ENCODE assay signal across 1 cellular context in the genomic region with DNA sequence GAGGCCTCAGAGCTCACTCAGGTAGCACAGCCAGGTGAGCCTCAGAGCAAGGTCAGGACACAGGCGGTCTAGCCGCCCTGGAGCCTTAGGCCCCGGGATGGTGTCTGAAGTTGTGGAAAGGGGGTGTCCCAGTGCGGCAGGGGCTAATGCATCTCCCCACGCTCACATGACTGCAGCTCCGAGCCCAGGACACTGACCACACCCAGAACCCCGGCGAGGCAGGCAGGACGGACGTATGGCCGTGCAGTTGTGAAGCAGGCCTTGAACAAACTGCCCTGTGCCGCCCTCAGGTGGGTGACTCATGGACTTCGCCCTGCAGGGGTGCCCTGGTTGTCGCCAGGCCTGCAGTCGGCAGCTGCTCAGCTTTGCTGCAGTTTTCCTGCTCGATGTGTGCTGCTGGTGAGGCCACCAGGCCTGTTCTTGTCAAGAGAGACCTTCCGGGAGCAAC.
TF ChIP-seq lines count a peak whose summit lies in the region.

No MANE protein-coding gene starts in this region.

TF ChIP-seq in HepG2, 621 proteins besides CTCF, POLR2A, EP300 and RAD21 (continued from another document and continues in another):
- TF ChIP-seq, protein P1, sequence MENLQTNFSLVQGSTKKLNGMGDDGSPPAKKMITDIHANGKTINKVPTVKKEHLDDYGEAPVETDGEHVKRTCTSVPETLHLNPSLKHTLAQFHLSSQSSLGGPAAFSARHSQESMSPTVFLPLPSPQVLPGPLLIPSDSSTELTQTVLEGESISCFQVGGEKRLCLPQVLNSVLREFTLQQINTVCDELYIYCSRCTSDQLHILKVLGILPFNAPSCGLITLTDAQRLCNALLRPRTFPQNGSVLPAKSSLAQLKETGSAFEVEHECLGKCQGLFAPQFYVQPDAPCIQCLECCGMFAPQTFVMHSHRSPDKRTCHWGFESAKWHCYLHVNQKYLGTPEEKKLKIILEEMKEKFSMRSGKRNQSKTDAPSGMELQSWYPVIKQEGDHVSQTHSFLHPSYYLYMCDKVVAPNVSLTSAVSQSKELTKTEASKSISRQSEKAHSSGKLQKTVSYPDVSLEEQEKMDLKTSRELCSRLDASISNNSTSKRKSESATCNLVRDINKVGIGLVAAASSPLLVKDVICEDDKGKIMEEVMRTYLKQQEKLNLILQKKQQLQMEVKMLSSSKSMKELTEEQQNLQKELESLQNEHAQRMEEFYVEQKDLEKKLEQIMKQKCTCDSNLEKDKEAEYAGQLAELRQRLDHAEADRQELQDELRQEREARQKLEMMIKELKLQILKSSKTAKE (CRISPR knock-in tag; IDR thresholded peaks at IDR 0.05; ENCODE audit: borderline replicate concordance), result no peak
- TF ChIP-seq SALL2 (CRISPR knock-in tag; IDR thresholded peaks at IDR 0.05) (no peak), CHCHD3 (CRISPR knock-in tag; IDR thresholded peaks at IDR 0.05) (no peak), ZNF331 (CRISPR knock-in tag; IDR thresholded peaks at IDR 0.05) (peak; percentile 82), ZNF205 (CRISPR knock-in tag; IDR thresholded peaks at IDR 0.05) (peak; percentile 64; the same call in 1 of the 2 replicates), MZF1 (CRISPR knock-in tag; IDR thresholded peaks at IDR 0.05; ENCODE audit: borderline replicate concordance) (no peak), ZNF496 (CRISPR knock-in tag; IDR thresholded peaks at IDR 0.05; ENCODE audit: insufficient replicate concordance) (no peak), FOXM1 (CRISPR knock-in tag; IDR thresholded peaks at IDR 0.05) (no peak), ZBTB20 (CRISPR knock-in tag; IDR thresholded peaks at IDR 0.05; ENCODE audit: borderline replicate concordance, low read depth) (0 out of 2 replicates have a peak, but pooled peaks have one; percentile 28), ZIK1 (CRISPR knock-in tag; IDR thresholded peaks at IDR 0.05; ENCODE audit: borderline replicate concordance, low read depth) (no peak), PRPF4 (IDR thresholded peaks at IDR 0.05; ENCODE audit: low read depth, low read length, poor library complexity, severe bottlenecking) (no peak), TBP (CRISPR knock-in tag; IDR thresholded peaks at IDR 0.05) (no peak), NONO (IDR thresholded peaks at IDR 0.05) (no peak), NONO (CRISPR knock-in tag; conservative IDR thresholded peaks at IDR 0.05) (peak; percentile 89; the same call in 1 of the 2 replicates), ZNF160 (CRISPR knock-in tag; IDR thresholded peaks at IDR 0.05) (no peak), MLLT10 (CRISPR knock-in tag; IDR thresholded peaks at IDR 0.05) (no peak), TCF12 (IDR thresholded peaks at IDR 0.05) (no peak), TCF12 (CRISPR knock-in tag; IDR thresholded peaks at IDR 0.05) (no peak), NFIC (IDR thresholded peaks at IDR 0.05; ENCODE audit: low read length) (no peak), ZNF121 (CRISPR knock-in tag; IDR thresholded peaks at IDR 0.05) (no peak), EED (CRISPR knock-in tag; IDR thresholded peaks at IDR 0.05) (no peak), SMC3 (IDR thresholded peaks at IDR 0.05; ENCODE audit: low read length) (peak; percentile 45; the same call in 1 of the 2 replicates), ZMYM2 (CRISPR knock-in tag; IDR thresholded peaks at IDR 0.05) (no peak), ZC3H4 (CRISPR knock-in tag; IDR thresholded peaks at IDR 0.05; ENCODE audit: borderline replicate concordance) (no peak)
- TF ChIP-seq, protein P2, sequence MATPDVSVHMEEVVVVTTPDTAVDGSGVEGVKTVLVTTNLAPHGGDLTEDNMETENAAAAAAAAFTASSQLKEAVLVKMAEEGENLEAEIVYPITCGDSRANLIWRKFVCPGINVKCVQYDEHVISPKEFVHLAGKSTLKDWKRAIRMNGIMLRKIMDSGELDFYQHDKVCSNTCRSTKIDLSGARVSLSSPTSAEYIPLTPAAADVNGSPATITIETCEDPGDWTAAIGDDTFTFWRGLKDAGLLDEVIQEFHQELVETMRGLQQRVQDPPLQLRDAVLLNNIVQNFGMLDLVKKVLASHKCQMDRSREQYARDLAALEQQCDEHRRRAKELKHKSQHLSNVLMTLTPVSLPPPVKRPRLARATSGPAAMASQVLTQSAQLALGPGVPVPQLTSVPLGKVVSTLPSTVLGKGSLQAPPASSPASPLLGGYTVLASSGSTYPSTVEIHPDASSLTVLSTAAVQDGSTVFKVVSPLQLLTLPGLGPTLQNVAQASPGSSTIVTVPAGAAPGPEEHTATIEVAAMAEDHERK (CRISPR knock-in tag; IDR thresholded peaks at IDR 0.05; ENCODE audit: low read depth), result no peak
- TF ChIP-seq, protein P3, sequence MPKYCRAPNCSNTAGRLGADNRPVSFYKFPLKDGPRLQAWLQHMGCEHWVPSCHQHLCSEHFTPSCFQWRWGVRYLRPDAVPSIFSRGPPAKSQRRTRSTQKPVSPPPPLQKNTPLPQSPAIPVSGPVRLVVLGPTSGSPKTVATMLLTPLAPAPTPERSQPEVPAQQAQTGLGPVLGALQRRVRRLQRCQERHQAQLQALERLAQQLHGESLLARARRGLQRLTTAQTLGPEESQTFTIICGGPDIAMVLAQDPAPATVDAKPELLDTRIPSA (CRISPR knock-in tag; IDR thresholded peaks at IDR 0.05; ENCODE audit: borderline replicate concordance), result no peak
- TF ChIP-seq, protein P4, sequence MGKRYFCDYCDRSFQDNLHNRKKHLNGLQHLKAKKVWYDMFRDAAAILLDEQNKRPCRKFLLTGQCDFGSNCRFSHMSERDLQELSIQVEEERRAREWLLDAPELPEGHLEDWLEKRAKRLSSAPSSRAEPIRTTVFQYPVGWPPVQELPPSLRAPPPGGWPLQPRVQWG (CRISPR knock-in tag; IDR thresholded peaks at IDR 0.05; ENCODE audit: borderline replicate concordance, low read depth), result no peak
- TF ChIP-seq, protein P5, sequence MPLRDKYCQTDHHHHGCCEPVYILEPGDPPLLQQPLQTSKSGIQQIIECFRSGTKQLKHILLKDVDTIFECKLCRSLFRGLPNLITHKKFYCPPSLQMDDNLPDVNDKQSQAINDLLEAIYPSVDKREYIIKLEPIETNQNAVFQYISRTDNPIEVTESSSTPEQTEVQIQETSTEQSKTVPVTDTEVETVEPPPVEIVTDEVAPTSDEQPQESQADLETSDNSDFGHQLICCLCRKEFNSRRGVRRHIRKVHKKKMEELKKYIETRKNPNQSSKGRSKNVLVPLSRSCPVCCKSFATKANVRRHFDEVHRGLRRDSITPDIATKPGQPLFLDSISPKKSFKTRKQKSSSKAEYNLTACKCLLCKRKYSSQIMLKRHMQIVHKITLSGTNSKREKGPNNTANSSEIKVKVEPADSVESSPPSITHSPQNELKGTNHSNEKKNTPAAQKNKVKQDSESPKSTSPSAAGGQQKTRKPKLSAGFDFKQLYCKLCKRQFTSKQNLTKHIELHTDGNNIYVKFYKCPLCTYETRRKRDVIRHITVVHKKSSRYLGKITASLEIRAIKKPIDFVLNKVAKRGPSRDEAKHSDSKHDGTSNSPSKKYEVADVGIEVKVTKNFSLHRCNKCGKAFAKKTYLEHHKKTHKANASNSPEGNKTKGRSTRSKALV (CRISPR knock-in tag; IDR thresholded peaks at IDR 0.05), result peak; percentile 82; the same call in 1 of the 2 replicates
- TF ChIP-seq, protein P6, sequence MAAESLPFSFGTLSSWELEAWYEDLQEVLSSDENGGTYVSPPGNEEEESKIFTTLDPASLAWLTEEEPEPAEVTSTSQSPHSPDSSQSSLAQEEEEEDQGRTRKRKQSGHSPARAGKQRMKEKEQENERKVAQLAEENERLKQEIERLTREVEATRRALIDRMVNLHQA (CRISPR knock-in tag; IDR thresholded peaks at IDR 0.05), result no peak
- TF ChIP-seq, protein P7, sequence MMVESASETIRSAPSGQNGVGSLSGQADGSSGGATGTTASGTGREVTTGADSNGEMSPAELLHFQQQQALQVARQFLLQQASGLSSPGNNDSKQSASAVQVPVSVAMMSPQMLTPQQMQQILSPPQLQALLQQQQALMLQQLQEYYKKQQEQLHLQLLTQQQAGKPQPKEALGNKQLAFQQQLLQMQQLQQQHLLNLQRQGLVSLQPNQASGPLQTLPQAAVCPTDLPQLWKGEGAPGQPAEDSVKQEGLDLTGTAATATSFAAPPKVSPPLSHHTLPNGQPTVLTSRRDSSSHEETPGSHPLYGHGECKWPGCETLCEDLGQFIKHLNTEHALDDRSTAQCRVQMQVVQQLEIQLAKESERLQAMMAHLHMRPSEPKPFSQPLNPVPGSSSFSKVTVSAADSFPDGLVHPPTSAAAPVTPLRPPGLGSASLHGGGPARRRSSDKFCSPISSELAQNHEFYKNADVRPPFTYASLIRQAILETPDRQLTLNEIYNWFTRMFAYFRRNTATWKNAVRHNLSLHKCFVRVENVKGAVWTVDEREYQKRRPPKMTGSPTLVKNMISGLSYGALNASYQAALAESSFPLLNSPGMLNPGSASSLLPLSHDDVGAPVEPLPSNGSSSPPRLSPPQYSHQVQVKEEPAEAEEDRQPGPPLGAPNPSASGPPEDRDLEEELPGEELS (CRISPR knock-in tag; IDR thresholded peaks at IDR 0.05), result 0 out of 2 replicates have a peak, but pooled peaks have one; percentile 36
- TF ChIP-seq, protein P8, sequence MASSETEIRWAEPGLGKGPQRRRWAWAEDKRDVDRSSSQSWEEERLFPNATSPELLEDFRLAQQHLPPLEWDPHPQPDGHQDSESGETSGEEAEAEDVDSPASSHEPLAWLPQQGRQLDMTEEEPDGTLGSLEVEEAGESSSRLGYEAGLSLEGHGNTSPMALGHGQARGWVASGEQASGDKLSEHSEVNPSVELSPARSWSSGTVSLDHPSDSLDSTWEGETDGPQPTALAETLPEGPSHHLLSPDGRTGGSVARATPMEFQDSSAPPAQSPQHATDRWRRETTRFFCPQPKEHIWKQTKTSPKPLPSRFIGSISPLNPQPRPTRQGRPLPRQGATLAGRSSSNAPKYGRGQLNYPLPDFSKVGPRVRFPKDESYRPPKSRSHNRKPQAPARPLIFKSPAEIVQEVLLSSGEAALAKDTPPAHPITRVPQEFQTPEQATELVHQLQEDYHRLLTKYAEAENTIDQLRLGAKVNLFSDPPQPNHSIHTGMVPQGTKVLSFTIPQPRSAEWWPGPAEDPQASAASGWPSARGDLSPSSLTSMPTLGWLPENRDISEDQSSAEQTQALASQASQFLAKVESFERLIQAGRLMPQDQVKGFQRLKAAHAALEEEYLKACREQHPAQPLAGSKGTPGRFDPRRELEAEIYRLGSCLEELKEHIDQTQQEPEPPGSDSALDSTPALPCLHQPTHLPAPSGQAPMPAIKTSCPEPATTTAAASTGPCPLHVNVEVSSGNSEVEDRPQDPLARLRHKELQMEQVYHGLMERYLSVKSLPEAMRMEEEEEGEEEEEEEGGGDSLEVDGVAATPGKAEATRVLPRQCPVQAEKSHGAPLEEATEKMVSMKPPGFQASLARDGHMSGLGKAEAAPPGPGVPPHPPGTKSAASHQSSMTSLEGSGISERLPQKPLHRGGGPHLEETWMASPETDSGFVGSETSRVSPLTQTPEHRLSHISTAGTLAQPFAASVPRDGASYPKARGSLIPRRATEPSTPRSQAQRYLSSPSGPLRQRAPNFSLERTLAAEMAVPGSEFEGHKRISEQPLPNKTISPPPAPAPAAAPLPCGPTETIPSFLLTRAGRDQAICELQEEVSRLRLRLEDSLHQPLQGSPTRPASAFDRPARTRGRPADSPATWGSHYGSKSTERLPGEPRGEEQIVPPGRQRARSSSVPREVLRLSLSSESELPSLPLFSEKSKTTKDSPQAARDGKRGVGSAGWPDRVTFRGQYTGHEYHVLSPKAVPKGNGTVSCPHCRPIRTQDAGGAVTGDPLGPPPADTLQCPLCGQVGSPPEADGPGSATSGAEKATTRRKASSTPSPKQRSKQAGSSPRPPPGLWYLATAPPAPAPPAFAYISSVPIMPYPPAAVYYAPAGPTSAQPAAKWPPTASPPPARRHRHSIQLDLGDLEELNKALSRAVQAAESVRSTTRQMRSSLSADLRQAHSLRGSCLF (CRISPR knock-in tag; IDR thresholded peaks at IDR 0.05; ENCODE audit: borderline replicate concordance), result no peak
- TF ChIP-seq, protein P9, sequence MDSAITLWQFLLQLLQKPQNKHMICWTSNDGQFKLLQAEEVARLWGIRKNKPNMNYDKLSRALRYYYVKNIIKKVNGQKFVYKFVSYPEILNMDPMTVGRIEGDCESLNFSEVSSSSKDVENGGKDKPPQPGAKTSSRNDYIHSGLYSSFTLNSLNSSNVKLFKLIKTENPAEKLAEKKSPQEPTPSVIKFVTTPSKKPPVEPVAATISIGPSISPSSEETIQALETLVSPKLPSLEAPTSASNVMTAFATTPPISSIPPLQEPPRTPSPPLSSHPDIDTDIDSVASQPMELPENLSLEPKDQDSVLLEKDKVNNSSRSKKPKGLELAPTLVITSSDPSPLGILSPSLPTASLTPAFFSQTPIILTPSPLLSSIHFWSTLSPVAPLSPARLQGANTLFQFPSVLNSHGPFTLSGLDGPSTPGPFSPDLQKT (CRISPR knock-in tag; IDR thresholded peaks at IDR 0.05; ENCODE audit: borderline replicate concordance), result no peak
- TF ChIP-seq, protein P10, sequence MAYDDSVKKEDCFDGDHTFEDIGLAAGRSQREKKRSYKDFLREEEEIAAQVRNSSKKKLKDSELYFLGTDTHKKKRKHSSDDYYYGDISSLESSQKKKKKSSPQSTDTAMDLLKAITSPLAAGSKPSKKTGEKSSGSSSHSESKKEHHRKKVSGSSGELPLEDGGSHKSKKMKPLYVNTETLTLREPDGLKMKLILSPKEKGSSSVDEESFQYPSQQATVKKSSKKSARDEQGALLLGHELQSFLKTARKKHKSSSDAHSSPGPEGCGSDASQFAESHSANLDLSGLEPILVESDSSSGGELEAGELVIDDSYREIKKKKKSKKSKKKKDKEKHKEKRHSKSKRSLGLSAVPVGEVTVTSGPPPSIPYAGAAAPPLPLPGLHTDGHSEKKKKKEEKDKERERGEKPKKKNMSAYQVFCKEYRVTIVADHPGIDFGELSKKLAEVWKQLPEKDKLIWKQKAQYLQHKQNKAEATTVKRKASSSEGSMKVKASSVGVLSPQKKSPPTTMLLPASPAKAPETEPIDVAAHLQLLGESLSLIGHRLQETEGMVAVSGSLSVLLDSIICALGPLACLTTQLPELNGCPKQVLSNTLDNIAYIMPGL (CRISPR knock-in tag; IDR thresholded peaks at IDR 0.05; ENCODE audit: borderline replicate concordance in 1 of 2, low read depth in 1 of 2), result peak; percentile 50 to 71; a peak in 2 of 4 replicates
- TF ChIP-seq, protein P11, sequence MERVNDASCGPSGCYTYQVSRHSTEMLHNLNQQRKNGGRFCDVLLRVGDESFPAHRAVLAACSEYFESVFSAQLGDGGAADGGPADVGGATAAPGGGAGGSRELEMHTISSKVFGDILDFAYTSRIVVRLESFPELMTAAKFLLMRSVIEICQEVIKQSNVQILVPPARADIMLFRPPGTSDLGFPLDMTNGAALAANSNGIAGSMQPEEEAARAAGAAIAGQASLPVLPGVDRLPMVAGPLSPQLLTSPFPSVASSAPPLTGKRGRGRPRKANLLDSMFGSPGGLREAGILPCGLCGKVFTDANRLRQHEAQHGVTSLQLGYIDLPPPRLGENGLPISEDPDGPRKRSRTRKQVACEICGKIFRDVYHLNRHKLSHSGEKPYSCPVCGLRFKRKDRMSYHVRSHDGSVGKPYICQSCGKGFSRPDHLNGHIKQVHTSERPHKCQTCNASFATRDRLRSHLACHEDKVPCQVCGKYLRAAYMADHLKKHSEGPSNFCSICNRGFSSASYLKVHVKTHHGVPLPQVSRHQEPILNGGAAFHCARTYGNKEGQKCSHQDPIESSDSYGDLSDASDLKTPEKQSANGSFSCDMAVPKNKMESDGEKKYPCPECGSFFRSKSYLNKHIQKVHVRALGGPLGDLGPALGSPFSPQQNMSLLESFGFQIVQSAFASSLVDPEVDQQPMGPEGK (CRISPR knock-in tag; IDR thresholded peaks at IDR 0.05), result peak; percentile 50
